In the genomic region with DNA sequence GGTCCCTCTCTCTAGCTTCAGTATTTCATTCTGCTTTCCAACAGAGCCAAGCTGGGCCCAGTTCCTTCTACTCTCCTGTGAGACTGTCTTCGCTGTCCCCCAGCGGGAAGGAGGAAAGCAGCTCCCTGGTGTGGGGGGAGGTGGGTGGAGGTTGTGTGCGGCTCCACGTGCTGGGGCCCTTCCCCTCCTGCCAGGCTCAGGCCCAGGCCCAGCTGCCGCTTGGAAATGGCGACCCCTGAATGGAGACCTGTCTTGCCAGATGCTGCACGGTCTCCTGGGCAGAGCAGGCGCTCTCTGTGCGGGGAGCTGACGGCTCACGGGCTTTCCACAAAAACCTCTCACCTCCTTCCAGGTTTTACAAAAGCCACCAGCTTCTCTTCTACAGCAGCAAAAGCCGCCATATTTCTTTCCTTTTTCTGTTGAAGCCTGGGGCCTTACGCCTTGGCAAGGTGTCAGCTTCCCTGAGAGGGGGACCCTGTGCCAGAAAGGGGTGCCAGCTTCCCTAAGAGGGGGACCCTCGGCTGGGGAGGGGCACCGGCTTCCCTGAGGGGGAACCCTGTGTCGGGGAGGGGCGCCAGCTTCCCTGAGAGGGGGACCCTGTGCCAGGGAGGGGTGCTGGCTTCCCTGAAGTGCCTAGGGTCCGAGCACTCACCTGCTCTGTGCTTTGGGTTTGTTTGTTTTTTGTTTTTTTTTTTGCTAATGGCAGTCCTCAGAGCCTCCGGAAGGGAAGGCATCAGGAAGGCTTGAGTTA, we compare ENCODE assay signal across 14 cellular contexts.
"Had no signal": no experiment of that assay in that cellular context is flagged by ENCODE, and none has a peak within 500 bp of the region (broad histone marks: within the 10 kb centered on the region; RNA-seq: fewer than 3 reads in every experiment).

No MANE protein-coding gene starts in this region.

- H3K4me1 ChIP-seq: uterus had no signal

- H3K9me3 ChIP-seq: uterus had no signal

- H3K36me3 ChIP-seq: uterus had no signal

- H3K27ac Mint-ChIP-seq: activated CD4-positive, alpha-beta memory T cell treated with anti-CD3 and anti-CD28 coated beads, Interleukin-2, amount 10 ng/mL, durations not matched to agents 7 days and 5 days; activated CD4-positive, alpha-beta T cell treated with anti-CD3 and anti-CD28 coated beads for 36 hours; activated naive CD8-positive, alpha-beta T cell; activated T-helper 2 cell treated with anti-CD3 and anti-CD28 coated beads, Interferon-gamma antibody, Interleukin-2, Interleukin-4, amounts not matched to agents 10 μg/mL and 5 μg/mL and 100 μg/mL, durations not matched to agents 14 hours and 24 hours and 36 hours had no signal

- H3K9me3 Mint-ChIP-seq: activated CD4-positive, alpha-beta memory T cell treated with anti-CD3 and anti-CD28 coated beads, Interleukin-2, amount 10 ng/mL, durations not matched to agents 7 days and 5 days; activated T-helper 2 cell treated with anti-CD3 and anti-CD28 coated beads, Interferon-gamma antibody, Interleukin-2, Interleukin-4, amounts not matched to agents 10 μg/mL and 5 μg/mL and 100 μg/mL, durations not matched to agents 14 hours and 24 hours and 36 hours had no signal

- H3K27ac ChIP-seq: uterus had no signal

- ATAC-seq: left cardiac atrium; naive thymus-derived CD4-positive, alpha-beta T cell had no signal

- H3K4me1 Mint-ChIP-seq: activated CD4-positive, alpha-beta memory T cell treated with anti-CD3 and anti-CD28 coated beads, Interleukin-2, amount 10 ng/mL, durations not matched to agents 7 days and 5 days had no signal

- H3K36me3 Mint-ChIP-seq: activated naive CD8-positive, alpha-beta T cell had no signal

- H3K4me3 ChIP-seq: dorsolateral prefrontal cortex, uterus had no signal

- H3K27me3 Mint-ChIP-seq: activated CD4-positive, alpha-beta memory T cell treated with anti-CD3 and anti-CD28 coated beads, Interleukin-2, amount 10 ng/mL, durations not matched to agents 7 days and 5 days; activated CD4-positive, alpha-beta T cell treated with anti-CD3 and anti-CD28 coated beads for 36 hours; activated naive CD8-positive, alpha-beta T cell; naive thymus-derived CD4-positive, alpha-beta T cell had no signal

- H3K4me3 Mint-ChIP-seq: activated CD4-positive, alpha-beta memory T cell treated with anti-CD3 and anti-CD28 coated beads, Interleukin-2, amount 10 ng/mL, durations not matched to agents 7 days and 5 days; activated CD4-positive, alpha-beta T cell treated with anti-CD3 and anti-CD28 coated beads for 36 hours; activated naive CD8-positive, alpha-beta T cell had no signal

- H3K27me3 ChIP-seq: dorsolateral prefrontal cortex, uterus had no signal

- DNase-seq: activated CD4-positive, alpha-beta memory T cell treated with anti-CD3 and anti-CD28 coated beads, Interleukin-2, amount 10 ng/mL, durations not matched to agents 7 days and 5 days; activated CD4-positive, alpha-beta T cell treated with anti-CD3 and anti-CD28 coated beads for 36 hours; activated CD8-positive, alpha-beta memory T cell treated with anti-CD3 and anti-CD28 coated beads, Interleukin-2, amount 50 U/mL, for 48 hours; anterior cingulate cortex; dorsolateral prefrontal cortex; hippocampal formation; left cardiac atrium; mammary epithelial cell; naive thymus-derived CD4-positive, alpha-beta T cell; stimulated activated CD4-positive, alpha-beta T cell treated with anti-CD3 and anti-CD28 coated beads, Interleukin-2, amount 100 ng/mL, for 48 hours; T1000; uterus had no signal
